In the genomic region with DNA sequence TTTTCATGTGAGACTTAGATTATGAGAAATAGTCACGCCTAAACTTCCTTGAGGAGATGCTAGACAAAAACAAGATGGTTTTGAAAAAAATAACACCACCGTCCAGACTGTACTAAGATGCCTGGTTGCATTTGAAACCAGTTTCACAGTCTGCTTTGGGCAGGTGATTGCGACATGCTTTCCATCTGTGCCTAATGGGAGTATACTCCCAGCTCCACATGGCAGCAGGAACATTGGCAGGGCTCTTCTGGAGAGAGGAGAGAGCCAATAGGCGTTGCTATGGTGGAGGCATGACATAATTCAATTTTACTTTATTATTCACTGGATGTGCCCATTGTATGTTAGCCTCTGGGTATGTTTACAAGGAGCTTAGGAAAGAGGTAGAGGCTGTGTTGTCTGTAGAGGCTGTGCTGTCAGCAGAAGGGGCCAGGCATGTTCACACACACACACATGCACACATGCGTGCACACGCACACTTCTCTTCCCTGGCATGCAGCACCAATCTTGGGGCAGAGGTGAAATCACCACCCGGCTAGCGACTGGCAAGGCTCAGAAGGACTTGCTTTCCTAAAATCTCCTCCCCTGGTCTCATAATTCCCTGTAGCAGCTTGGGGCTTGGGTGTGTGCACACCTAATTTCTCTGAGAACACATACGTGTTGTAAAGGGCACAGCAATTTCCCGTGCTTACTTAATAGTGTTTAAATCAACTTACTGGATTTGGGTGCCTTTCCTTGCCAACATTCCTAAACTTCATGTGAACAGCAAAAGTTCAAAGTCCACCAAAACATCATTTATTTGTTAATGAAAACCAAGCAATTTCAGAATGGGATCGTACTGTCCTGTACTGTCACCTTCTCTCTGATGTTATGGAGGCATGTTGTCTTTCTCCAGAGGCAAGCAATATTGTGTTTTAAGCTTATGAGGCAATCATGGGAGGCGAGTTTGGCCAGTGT, we compare ENCODE assay signal across 12 cellular contexts.
DNase-seq lines count a peak whose midpoint lies in the region; ATAC-seq, FAIRE-seq and TF ChIP-seq lines count a peak whose summit lies in the region.
"Had no signal": no experiment of that assay in that cellular context is flagged by ENCODE, and none has a peak within 500 bp of the region (broad histone marks: within the 10 kb centered on the region; RNA-seq: fewer than 3 reads in every experiment).

No MANE protein-coding gene starts in this region.

- H3K9me3 ChIP-seq in pancreas (no peaks in the 10 kb centered on the region), thyroid gland (no peaks in the 10 kb centered on the region)

- H3K4me1 ChIP-seq in pancreas = peaks cover 21 to 47% (median 46%) of the 10 kb centered on the region in 3 donors
- peaks cover 7 to 8% of the 10 kb centered on the region in 2 donors for H3K4me1 ChIP-seq in thyroid gland
- H3K4me1 ChIP-seq: parathyroid adenoma had no signal

- no peaks in the 10 kb centered on the region for H3K36me3 ChIP-seq in pancreas
- H3K36me3 ChIP-seq in thyroid gland = no peaks in the 10 kb centered on the region

- H3K27ac ChIP-seq in pancreas = peak overlapping the region in 3 of 4 donors; percentile 56 to 71 (median 63)
- H3K27ac ChIP-seq in thyroid gland = no peak overlapping the region
- H3K27ac ChIP-seq: parathyroid adenoma had no signal

- TF ChIP-seq POLR2A in thyroid gland (IDR thresholded peaks at IDR 0.05) = no peak

- peak; percentile 89 for DNase-seq in DMS 273 (lab: John Stamatoyannopoulos, UW; ENCODE audit: unreplicated experiment)
- DNase-seq in NCI-H2171 treated with DMSO at 0.1 percent for 48 hours (lab: John Stamatoyannopoulos, UW) = peak; percentile 87
- peak; percentile 87 for DNase-seq in fibroblast of mammary gland (ENCODE audit: low read depth)
- peak in 4 of 6 donors; percentile 52 to 78 (median 70) for DNase-seq in pancreas
- no peak for DNase-seq in thyroid gland
- no peak for DNase-seq in amygdala (lab: John Stamatoyannopoulos, UW)
- DNase-seq: effector memory CD8-positive, alpha-beta T cell; islet precursor cell; NCI-H774 had no signal

- no peak overlapping the region for H3K4me3 ChIP-seq in fibroblast of mammary gland (ENCODE audit: control insufficient read depth, low read depth, low read length)
- H3K4me3 ChIP-seq in pancreas = no peak overlapping the region
- H3K4me3 ChIP-seq in thyroid gland (replicated peaks in 1 of 3) = no peak overlapping the region

- FAIRE-seq in pancreas (lab: Jason Lieb, UNC) = no peak

- ATAC-seq in pancreas = peak; percentile 70 to 89 (median 84)
- ATAC-seq in GM18909 (IDR thresholded peaks at IDR 0.05; ENCODE audit: poor library complexity, unreplicated experiment) = no peak
- ATAC-seq in GM19463 (IDR thresholded peaks at IDR 0.05; ENCODE audit: unreplicated experiment) = no peak
- ATAC-seq: effector memory CD8-positive, alpha-beta T cell had no signal

- TF ChIP-seq CTCF in fibroblast of mammary gland (conservative IDR thresholded peaks at IDR 0.05; ENCODE audit: control insufficient read depth, insufficient read depth, low read depth, low read length) = no peak
- no peak for TF ChIP-seq CTCF in pancreas (IDR thresholded peaks at IDR 0.05)
- no peak for TF ChIP-seq CTCF in thyroid gland (IDR thresholded peaks at IDR 0.05)

- intact Hi-C loops in pancreas (cut with DNase I) = no loop called here
- intact Hi-C loops in thyroid gland (cut with DNase I) = no loop called here

- WGBS in pancreas, 2 donors = 52 to 53% methylated on average over 12 of the region's 12 CpGs
- WGBS in thyroid gland, 2 donors = 83 to 85% methylated on average over 12 of the region's 12 CpGs

- H3K27me3 ChIP-seq in pancreas = no peaks in the 10 kb centered on the region
- H3K27me3 ChIP-seq in thyroid gland = no peaks in the 10 kb centered on the region

Comparison
In these comparisons a context has a peak if more than half of its experiments do, and no peak if none do; other contexts are left out.
1. DNase-seq: peak in DMS 273 (single experiment), NCI-H2171 treated with DMSO at 0.1 percent for 48 hours (single experiment), fibroblast of mammary gland (single experiment) and pancreas (4 of 6); none in thyroid gland (0 of 2) and amygdala (0 of 56).
2. ATAC-seq: peak in pancreas (4 of 4); none in GM18909 (single experiment) and GM19463 (single experiment).
3. H3K27ac ChIP-seq: peak in pancreas (3 of 4); none in thyroid gland (0 of 3).